Comparison of ENCODE assay signal across 9 cellular contexts in genomic region chr3:191432162-191432561, GRCh38. TPM values are rescaled to one million over a fixed set of nuclear protein-coding genes. Genes with fewer than 3 reads are reported as not detected.
"Had no signal": no experiment of that assay in that cellular context is flagged by ENCODE, and none has a peak within 500 bp of the region (broad histone marks: within the 10 kb centered on the region; RNA-seq: fewer than 3 reads in every experiment).

No MANE protein-coding gene starts in this region.

- DNase-seq: IMR-90, KBM-7, KG1 had no signal

- H3K27me3 Mint-ChIP-seq: IgD-negative memory B cell had no signal

- H3K4me3 ChIP-seq: K562 had no signal

- FAIRE-seq: HTR-8/SVneo, K562 had no signal

- H3K27ac ChIP-seq: HL-60 had no signal

- H3K4me3 Mint-ChIP-seq: IgD-negative memory B cell had no signal

- H3K27ac Mint-ChIP-seq: IgD-negative memory B cell had no signal

RNA-seq across cellular contexts. Expression of gene PYDC2, which starts 28.8 kb away (rescaled TPM):
- total RNA-seq: HT-29, HT1080, IMR-90 had no signal
- polyA plus RNA-seq: IgD-negative memory B cell, IMR-90, K562 had no signal
